Comparison of ENCODE assay signal across 8 cellular contexts in genomic region chr17:76501018-76501826, GRCh38. TPM values are rescaled to one million over a fixed set of nuclear protein-coding genes. Genes with fewer than 3 reads are reported as not detected.
DNase-seq lines count a peak whose midpoint lies in the region; ATAC-seq and TF ChIP-seq lines count a peak whose summit lies in the region.

Gene RHBDF2, minus strand, starts transcription at chr17:76501423. Its CDS starts 19,899 bp downstream, at chr17:76481524.

- CTCF ChIA-PET in Caco-2 (lab: Charles Lee) = interaction anchor here (0.6 to 1.7 kb wide), 3 partner anchors 34 to 556 kb away, joined by 3 to 10 read pairs (median 3); partner anchors contain the start of gene AANAT
- CTCF ChIA-PET in PC-9 (lab: Charles Lee) = interaction anchor here (0.7 to 1.6 kb wide), 3 partner anchors 34 to 84 kb away, joined by 3 to 7 read pairs (median 3); partner anchors contain the start of genes AANAT and ST6GALNAC2

- no peaks in the 10 kb centered on the region for H3K9me3 Mint-ChIP-seq in Caco-2 (ENCODE audit: unreplicated experiment)
- no peaks in the 10 kb centered on the region for H3K9me3 Mint-ChIP-seq in activated T-cell treated with anti-CD3 and anti-CD28 coated beads, Interleukin-2, amount 50 U/mL, for 4 hours

- whole genome bisulfite sequencing in esophagus, 2 donors = 1% methylated on average over 65 to 72 of the region's 72 CpGs

- H3K36me3 Mint-ChIP-seq in Caco-2 (ENCODE audit: insufficient read depth, unreplicated experiment) = peaks cover 10% of the 10 kb centered on the region
- H3K36me3 Mint-ChIP-seq in activated T-cell treated with anti-CD3 and anti-CD28 coated beads, Interleukin-2, amount 50 U/mL, for 4 hours (ENCODE audit: insufficient read depth) = no peaks in the 10 kb centered on the region

- H3K4me3 ChIP-seq in Caco-2 (ENCODE audit: low read depth, low read length) (peak within 1 kb of the TSS; percentile 64), PC-9 (peak within 1 kb of the TSS; percentile 84), esophagus (ENCODE audit: low read depth in 1 of 2, low read length in 2 of 2) (peak within 1 kb of the TSS; percentile 66 to 72)

- POLR2A ChIA-PET in Caco-2 (lab: Charles Lee) = no interaction called here
- POLR2A ChIA-PET in PC-9 (lab: Charles Lee; ENCODE audit: unreplicated experiment) = interaction anchor here (0.5 to 0.7 kb wide), 5 partner anchors 15 to 237 kb away, joined by 3 to 8 read pairs (median 5); no protein-coding TSS in a partner anchor

- H3K27ac Mint-ChIP-seq in Caco-2 (ENCODE audit: unreplicated experiment) = peak within 1 kb of the TSS; percentile 91

- H3K27me3 Mint-ChIP-seq in Caco-2 (ENCODE audit: insufficient read depth, unreplicated experiment) = no peaks in the 10 kb centered on the region
- no peaks in the 10 kb centered on the region for H3K27me3 Mint-ChIP-seq in activated T-cell treated with anti-CD3 and anti-CD28 coated beads, Interleukin-2, amount 50 U/mL, for 4 hours (ENCODE audit: low read depth)

- TF ChIP-seq CTCF in Caco-2 (IDR thresholded peaks at IDR 0.05; ENCODE audit: insufficient read depth in 1 of 2, low read depth in 1 of 2, low read length in 1 of 2, severe bottlenecking in 1 of 2, unreplicated experiment in 1 of 2) (no peak), PC-9 (conservative IDR thresholded peaks at IDR 0.05) (no peak)

- H3K9me2 ChIP-seq in PC-9 (ENCODE audit: insufficient read depth) = no peaks in the 10 kb centered on the region

- H3K79me2 ChIP-seq in PC-9 (ENCODE audit: low read depth) = no peaks in the 10 kb centered on the region

- H3K36me3 ChIP-seq in Caco-2 (ENCODE audit: control insufficient read depth, insufficient read depth, low read length) (no peaks in the 10 kb centered on the region), PC-9 (ENCODE audit: low read depth) (no peaks in the 10 kb centered on the region), esophagus (ENCODE audit: control insufficient read depth in 2 of 2, insufficient read depth in 2 of 2, low read length in 1 of 2) (peaks cover 0 to 4% of the 10 kb centered on the region in 2 donors)

- H4K20me1 ChIP-seq in PC-9 (ENCODE audit: insufficient read depth) = no peaks in the 10 kb centered on the region

- ATAC-seq in GM21423 (IDR thresholded peaks at IDR 0.05; ENCODE audit: unreplicated experiment) = peak; percentile 76
- peak; percentile 94 for ATAC-seq in activated T-cell treated with anti-CD3 and anti-CD28 coated beads, Interleukin-2, amount 50 U/mL, for 4 hours

- H2AFZ ChIP-seq in PC-9 = peak within 1 kb of the TSS; percentile 88

- H3K9me3 ChIP-seq in Caco-2 = no peaks in the 10 kb centered on the region
- no peaks in the 10 kb centered on the region for H3K9me3 ChIP-seq in PC-9 (ENCODE audit: insufficient read depth, low read depth)
- no peaks in the 10 kb centered on the region for H3K9me3 ChIP-seq in esophagus (ENCODE audit: control insufficient read depth in 2 of 2, insufficient read depth in 1 of 2, low read depth in 1 of 2, low read length in 1 of 2)

- intact Hi-C loops in Caco-2 (cut with micrococcal nuclease; ENCODE audit: unreplicated experiment) (no loop called here), PC-9 (cut with micrococcal nuclease; ENCODE audit: unreplicated experiment) (no loop called here)

- no peak within 1 kb of the TSS for H3K27ac ChIP-seq in PC-9
- peak within 1 kb of the TSS; percentile 60 to 87 for H3K27ac ChIP-seq in esophagus (ENCODE audit: low read depth in 2 of 2, low read length in 1 of 2)

- peak within 1 kb of the TSS; percentile 87 for H3K4me3 Mint-ChIP-seq in Caco-2 (ENCODE audit: unreplicated experiment)
- peak within 1 kb of the TSS; percentile 90 for H3K4me3 Mint-ChIP-seq in activated T-cell treated with anti-CD3 and anti-CD28 coated beads, Interleukin-2, amount 50 U/mL, for 4 hours

- BruUV-seq in Caco-2 (replicated peaks; lab: Mats Ljungman, UMichigan) (no TSS peak), PC-9 (replicated peaks; lab: Mats Ljungman, UMichigan) (no TSS peak)

- H3K4me1 Mint-ChIP-seq in Caco-2 (ENCODE audit: low read depth, unreplicated experiment) = peaks cover 21% of the 10 kb centered on the region
- peaks cover 53% of the 10 kb centered on the region for H3K4me1 Mint-ChIP-seq in activated T-cell treated with anti-CD3 and anti-CD28 coated beads, Interleukin-2, amount 50 U/mL, for 4 hours (ENCODE audit: low read depth)

- no peaks in the 10 kb centered on the region for H3F3A ChIP-seq in PC-9 (ENCODE audit: insufficient read depth, low read depth)

- no peaks in the 10 kb centered on the region for H3K27me3 ChIP-seq in Caco-2 (replicated peaks; ENCODE audit: control insufficient read depth, insufficient read depth, low read length)
- no peaks in the 10 kb centered on the region for H3K27me3 ChIP-seq in PC-9 (ENCODE audit: insufficient read depth, low read depth)
- no peaks in the 10 kb centered on the region for H3K27me3 ChIP-seq in esophagus (ENCODE audit: control insufficient read depth in 1 of 2, insufficient read depth in 2 of 2, low read length in 2 of 2)

- H3K4me1 ChIP-seq in Caco-2 (peaks cover 35% of the 10 kb centered on the region), PC-9 (replicated peaks; ENCODE audit: insufficient read depth) (peaks cover 16% of the 10 kb centered on the region; the same call in 1 of the 2 replicates), esophagus (ENCODE audit: control insufficient read depth in 2 of 2, insufficient read depth in 2 of 2, low read length in 1 of 2) (peaks cover 11 to 33% of the 10 kb centered on the region in 2 donors)

- peak within 1 kb of the TSS; percentile 93 for H3K4me2 ChIP-seq in PC-9

- DNase-seq in Caco-2 (peak; percentile 92 to 97), HuH-7.5 (ENCODE audit: low spot score) (peak; percentile 91), PC-9 (peak; percentile 56 to 97), myocyte (ENCODE audit: low read depth) (peak; percentile 71)
- DNase-seq in activated T-cell treated with anti-CD3 and anti-CD28 coated beads, Interleukin-2, amount 50 U/mL, for 4 hours = peak; percentile 98
- DNase-seq in stimulated activated CD8-positive, alpha-beta memory T cell treated with anti-CD3 and anti-CD28 coated beads, Interleukin-7, amount 100 ng/mL, for 4 hours (ENCODE audit: low read depth in 2 of 2) = peak; percentile 87 to 93

RNA-seq across cellular contexts. Expression of gene RHBDF2, which starts in this region (rescaled TPM):
- 33.8 and 37.2 TPM in 2 replicates for total RNA-seq in Caco-2 (2022)
- total RNA-seq in PC-9 (2021) = 39.6 and 51.6 TPM in 2 replicates
- 10 to 100 TPM; 29.5 to 37.0 (median 34.3) TPM for total RNA-seq in activated T-cell treated with anti-CD3 and anti-CD28 coated beads, Interleukin-2, amount 50 U/mL, for 4 hours
- 10 to 100 TPM; 19.4 to 27.3 TPM for polyA plus RNA-seq in esophagus
- 6.5 and 7.5 TPM in 2 replicates for total RNA-seq in myocyte
- polyA plus RNA-seq in myocyte (2012) = 10.6 TPM
